In genomic region chr1:160083968-160084770, GRCh38 we compare ENCODE assay signal across 8 cellular contexts. TPM values are rescaled to one million over a fixed set of nuclear protein-coding genes. Genes with fewer than 3 reads are reported as not detected.
DNase-seq lines count a peak whose midpoint lies in the region; ATAC-seq and TF ChIP-seq lines count a peak whose summit lies in the region.

No MANE protein-coding gene starts in this region.

- H3K9me3 ChIP-seq in iPS DF 6.9 (ENCODE audit: control insufficient read depth, insufficient read depth, low read length): no peaks in the 10 kb centered on the region
- no peaks in the 10 kb centered on the region for H3K9me3 ChIP-seq in spleen

- ATAC-seq in HG03432 (IDR thresholded peaks at IDR 0.05; ENCODE audit: unreplicated experiment): peak; percentile 78

- intact Hi-C loops in spleen (cut with DNase I; ENCODE audit: low total_unique reads): loop anchor here (2.0 kb wide), 1 partner anchor 37 kb away; no protein-coding TSS in a partner anchor

- peak; percentile 16 for DNase-seq in GDM1 (lab: John Stamatoyannopoulos, UW)
- peak; percentile 61 for DNase-seq in T follicular helper cell (ENCODE audit: low read depth)
- DNase-seq in astrocyte of the cerebellum (ENCODE audit: low read depth): no peak
- peak; percentile 82 for DNase-seq in iPS DF 6.9 (ENCODE audit: low read depth, low spot score)
- peak; percentile 91 for DNase-seq in spleen
- DNase-seq in NCI-H226: no peak
- no peak for DNase-seq in NCI-H1417 treated with DMSO at 0.1 percent for 48 hours (lab: John Stamatoyannopoulos, UW)

- no peak for TF ChIP-seq POLR2A in spleen (IDR thresholded peaks at IDR 0.05)

- in situ Hi-C loops in astrocyte of the cerebellum (cut with HindIII; ENCODE audit: low sequenced_read_pairs): no loop called here

- H3K27me3 ChIP-seq in iPS DF 6.9 (ENCODE audit: control insufficient read depth, insufficient read depth, low read length): peaks cover 4% of the 10 kb centered on the region; the same call in 1 of the 2 replicates
- H3K27me3 ChIP-seq in spleen (replicated peaks in 1 of 7): peaks cover 0 to 57% (median 35%) of the 10 kb centered on the region in 7 donors

- TF ChIP-seq CTCF in astrocyte of the cerebellum (IDR thresholded peaks at IDR 0.05; ENCODE audit: low read depth, low read length, missing control alignments) (peak; percentile 69), spleen (IDR thresholded peaks at IDR 0.05 in 8 of 11, conservative IDR thresholded peaks at IDR 0.05 in 3 of 11) (peak in 10 of 11 experiments; percentile 47 to 78 (median 70))

- WGBS in iPS DF 6.9 (ENCODE audit: insufficient coverage, insufficient read length): no CpG with 5 or more reads among the region's 96 CpGs
- 21 to 52% (median 26%) methylated on average over 42 to 96 of the region's 96 CpGs for WGBS in spleen, 5 donors

- H3K27ac ChIP-seq in iPS DF 6.9 (ENCODE audit: low read length) (no peak overlapping the region), spleen (no peak overlapping the region)

- H3K36me3 ChIP-seq in iPS DF 6.9 (ENCODE audit: control insufficient read depth, insufficient read depth, low read length) (no peaks in the 10 kb centered on the region), spleen (peaks cover 0 to 23% (median 6%) of the 10 kb centered on the region in 6 donors)

- peak overlapping the region; percentile 30 for H3K4me3 ChIP-seq in astrocyte of the cerebellum (ENCODE audit: low read depth, low read length)
- peak overlapping the region; percentile 25; the same call in 1 of the 2 replicates for H3K4me3 ChIP-seq in iPS DF 6.9 (ENCODE audit: low read length)
- H3K4me3 ChIP-seq in spleen: peak overlapping the region; percentile 23 to 67 (median 36)

- H3K4me1 ChIP-seq in iPS DF 6.9 (ENCODE audit: control insufficient read depth, insufficient read depth, low read length) (peaks cover 3% of the 10 kb centered on the region), spleen (peaks cover 0 to 13% (median 10%) of the 10 kb centered on the region in 6 donors)

RNA-seq across cellular contexts. Expression of gene KCNJ9, which starts 2.8 kb away (rescaled TPM):
- total RNA-seq in spleen: not detected
- polyA plus RNA-seq in spleen: not detected

RNA-seq across cellular contexts. Expression of gene KCNJ10, which starts 14.2 kb away (rescaled TPM):
- 10 to 100 TPM in 5 of 7 donors, 1 to 10 TPM in 2; 6.5 to 30.8 (median 23.9) TPM for total RNA-seq in spleen
- polyA plus RNA-seq in spleen: 1 to 10 TPM; 3.7 to 3.9 (median 3.8) TPM

RNA-seq across cellular contexts. Expression of gene IGSF8, which starts 14.2 kb away (rescaled TPM):
- 10 to 100 TPM; 16.8 to 28.9 (median 25.3) TPM for total RNA-seq in spleen
- 10 to 100 TPM; 15.6 to 23.1 (median 16.1) TPM for polyA plus RNA-seq in spleen

RNA-seq across cellular contexts. Expression of gene ATP1A2, which starts 31.4 kb away (rescaled TPM):
- 10 to 100 TPM in 1 of 7 donors, 1 to 10 TPM in 3, under 1 TPM in 3; 0.20 to 19.1 (median 1.1) TPM for total RNA-seq in spleen
- 1 to 10 TPM in 1 of 3 donors, under 1 TPM in 2; 0.13 to 1.7 (median 0.27) TPM for polyA plus RNA-seq in spleen

RNA-seq across cellular contexts. Expression of gene PIGM, which starts 52.4 kb away (rescaled TPM):
- 1 to 10 TPM; 4.2 to 8.5 (median 6.8) TPM for total RNA-seq in spleen
- 1 to 10 TPM; 2.1 to 2.7 (median 2.4) TPM for polyA plus RNA-seq in spleen

Comparison
In these comparisons a context has a peak if more than half of its experiments do, and no peak if none do; other contexts are left out.
1. DNase-seq: peak in GDM1 (single experiment), T follicular helper cell (single experiment), iPS DF 6.9 (single experiment) and spleen (single experiment); none in astrocyte of the cerebellum (single experiment), NCI-H226 (single experiment) and NCI-H1417 treated with DMSO at 0.1 percent for 48 hours (single experiment).
2. Peak in every context shown above with its lines, with median percentiles within 50 percentile points of each other: H3K4me3 ChIP-seq.